Comparison of ENCODE assay signal across 8 cellular contexts in the genomic region with DNA sequence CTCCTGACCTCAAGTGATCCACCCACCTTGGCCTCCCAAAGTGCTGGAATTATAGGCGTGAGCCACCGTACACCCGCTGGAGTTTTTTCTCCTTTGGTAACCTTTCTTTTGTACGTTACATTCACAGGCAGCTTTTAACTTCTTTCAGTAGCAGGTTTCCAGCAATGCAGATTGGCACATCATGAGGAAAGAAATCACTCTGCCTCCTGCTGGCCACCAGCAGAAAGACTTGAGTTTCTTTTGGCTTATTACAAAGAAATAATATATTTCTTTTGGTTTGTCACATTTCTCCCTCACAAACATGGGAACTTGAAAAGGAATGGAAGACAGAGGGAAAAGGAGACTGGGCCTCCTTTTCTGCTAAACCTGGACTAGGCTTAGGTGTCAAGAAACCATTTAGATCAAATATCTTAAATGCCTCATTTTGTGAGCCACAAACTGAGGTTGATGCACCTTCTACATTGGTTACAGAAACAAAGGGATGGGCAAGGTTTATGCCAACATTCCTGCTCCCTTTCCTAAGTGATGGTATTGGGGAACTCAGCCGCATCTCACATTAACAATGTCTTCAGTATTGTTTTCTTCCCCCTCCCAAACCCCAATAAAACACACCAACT. TPM values are rescaled to one million over a fixed set of nuclear protein-coding genes. Genes with fewer than 3 reads are reported as not detected.
DNase-seq lines count a peak whose midpoint lies in the region; ATAC-seq and TF ChIP-seq lines count a peak whose summit lies in the region.

No MANE protein-coding gene starts in this region.

- H3K4me1 ChIP-seq in MM.1S (ENCODE audit: low read length) (0 out of 2 replicates have a peak, but pooled peaks cover 4% of the 10 kb centered on the region), tibial artery (peaks cover 0 to 43% (median 32%) of the 10 kb centered on the region in 4 donors)

- H3K9me2 ChIP-seq in MM.1S (replicated peaks; ENCODE audit: insufficient read depth, low read length) = no peaks in the 10 kb centered on the region

- no peaks in the 10 kb centered on the region for H4K20me1 ChIP-seq in MM.1S (ENCODE audit: insufficient read depth, low read length)

- H3K4me1 Mint-ChIP-seq in effector memory CD8-positive, alpha-beta T cell (ENCODE audit: low read depth in 2 of 2) = peaks cover 18 to 24% of the 10 kb centered on the region in 2 donors
- H3K4me1 Mint-ChIP-seq in naive thymus-derived CD8-positive, alpha-beta T cell = peaks cover 23 to 61% (median 53%) of the 10 kb centered on the region in 4 donors

- POLR2A ChIA-PET in naive thymus-derived CD8-positive, alpha-beta T cell (lab: Charles Lee) = interaction anchor here (0.7 to 16.7 kb wide), 6 partner anchors 42 to 68 kb away, joined by 3 to 198 read pairs (median 3); a partner anchor contains a TSS

- no peak overlapping the region for H3K4me2 ChIP-seq in MM.1S (ENCODE audit: low read depth, low read length)

- peaks cover 82% of the 10 kb centered on the region for H3K36me3 Mint-ChIP-seq in effector memory CD8-positive, alpha-beta T cell (ENCODE audit: insufficient read depth)
- peaks cover 10 to 79% (median 28%) of the 10 kb centered on the region in 3 donors for H3K36me3 Mint-ChIP-seq in naive thymus-derived CD8-positive, alpha-beta T cell

- peak; percentile 69 for DNase-seq in ELR (ENCODE audit: low read depth)
- DNase-seq in MM.1S = peak; percentile 69
- DNase-seq in activated CD4-positive, alpha-beta T cell treated with anti-CD3 and anti-CD28 coated beads, Interleukin-2, amount 50 U/mL, for 4 hours = peak; percentile 59 to 61
- peak; percentile 57 to 63 (median 58) for DNase-seq in effector memory CD8-positive, alpha-beta T cell
- peak; percentile 26 to 80 (median 60) for DNase-seq in naive thymus-derived CD8-positive, alpha-beta T cell
- peak; percentile 70 to 79 for DNase-seq in tibial artery
- DNase-seq in HuH-7.5 (ENCODE audit: low spot score) = no peak

- H3K4me3 Mint-ChIP-seq in effector memory CD8-positive, alpha-beta T cell = peak overlapping the region in 1 of 2 donors; percentile 26
- peak overlapping the region in 6 of 10 donors; percentile 14 to 35 (median 27) for H3K4me3 Mint-ChIP-seq in naive thymus-derived CD8-positive, alpha-beta T cell

- H3K27me3 ChIP-seq in MM.1S (replicated peaks; ENCODE audit: insufficient read depth, low read length) (no peaks in the 10 kb centered on the region), tibial artery (no peaks in the 10 kb centered on the region)

- H3K9me3 ChIP-seq in MM.1S (replicated peaks; ENCODE audit: insufficient read depth, low read length) (no peaks in the 10 kb centered on the region), tibial artery (no peaks in the 10 kb centered on the region)

- H3K4me3 ChIP-seq in MM.1S (ENCODE audit: low read length) (no peak overlapping the region), tibial artery (no peak overlapping the region)

- no peak overlapping the region for H2AFZ ChIP-seq in MM.1S (ENCODE audit: low read length)

- peaks cover 48% of the 10 kb centered on the region for H3K79me2 ChIP-seq in MM.1S (ENCODE audit: low read length)

- H3K27me3 Mint-ChIP-seq in effector memory CD8-positive, alpha-beta T cell = no peaks in the 10 kb centered on the region
- H3K27me3 Mint-ChIP-seq in naive thymus-derived CD8-positive, alpha-beta T cell = no peaks in the 10 kb centered on the region

- H3K9ac ChIP-seq in MM.1S (ENCODE audit: low read length) = no peak overlapping the region

- peak overlapping the region; percentile 81 to 91 for H3K27ac Mint-ChIP-seq in effector memory CD8-positive, alpha-beta T cell
- H3K27ac Mint-ChIP-seq in naive thymus-derived CD8-positive, alpha-beta T cell = peak overlapping the region; percentile 74 to 92 (median 86)

- no peaks in the 10 kb centered on the region for H3K9me3 Mint-ChIP-seq in effector memory CD8-positive, alpha-beta T cell
- H3K9me3 Mint-ChIP-seq in naive thymus-derived CD8-positive, alpha-beta T cell = no peaks in the 10 kb centered on the region

- H3K27ac ChIP-seq in MM.1S (ENCODE audit: low read length) (peak overlapping the region; percentile 25; the same call in 1 of the 2 replicates), tibial artery (peak overlapping the region; percentile 53 to 61)

- H3K36me3 ChIP-seq in MM.1S (replicated peaks; ENCODE audit: insufficient read depth, low read length) = peaks cover 24% of the 10 kb centered on the region; the same call in 1 of the 2 replicates
- peaks cover 31 to 68% (median 60%) of the 10 kb centered on the region in 3 donors for H3K36me3 ChIP-seq in tibial artery

- peaks cover 17% of the 10 kb centered on the region for H3F3A ChIP-seq in MM.1S (ENCODE audit: insufficient read depth, low read length)

- TF ChIP-seq CTCF in MM.1S (IDR thresholded peaks at IDR 0.05; ENCODE audit: low read length) (peak; percentile 82), tibial artery (IDR thresholded peaks at IDR 0.05) (peak; percentile 69 to 79)

- intact Hi-C loops in tibial artery (cut with DNase I; ENCODE audit: low total_unique reads) = loop anchor here (5.0 kb wide), 1 partner anchor 44 kb away; a partner anchor contains a TSS

- ATAC-seq in effector memory CD8-positive, alpha-beta T cell (replicated peaks) = peak; percentile 84
- peak; percentile 73 to 81 for ATAC-seq in naive thymus-derived CD8-positive, alpha-beta T cell
- no peak for ATAC-seq in HG03175 (IDR thresholded peaks at IDR 0.05; ENCODE audit: unreplicated experiment)

RNA-seq across cellular contexts. Expression of a gene that starts 7.8 kb away (rescaled TPM):
- 100 to 1,000 TPM; 115 to 117 TPM for total RNA-seq in naive thymus-derived CD8-positive, alpha-beta T cell
- 10 to 100 TPM; 55.2 to 64.4 (median 63.7) TPM for polyA plus RNA-seq in naive thymus-derived CD8-positive, alpha-beta T cell

RNA-seq across cellular contexts. Expression of a gene that starts 42.2 kb away (rescaled TPM):
- 100 to 1,000 TPM; 291 TPM for total RNA-seq in naive thymus-derived CD8-positive, alpha-beta T cell
- 100 to 1,000 TPM; 125 to 170 (median 146) TPM for polyA plus RNA-seq in naive thymus-derived CD8-positive, alpha-beta T cell
